ENCODE assay signal across 23 cellular contexts in genomic region chr6:80733645-80734044, GRCh38.
A peak's percentile ranks its signal among the peaks of the same experiment; 100 is the strongest.
DNase-seq lines count a peak whose midpoint lies in the region; ATAC-seq and FAIRE-seq lines count a peak whose summit lies in the region.
"Had no signal": no experiment of that assay in that cellular context is flagged by ENCODE, and none has a peak within 500 bp of the region (broad histone marks: within the 10 kb centered on the region; RNA-seq: fewer than 3 reads in every experiment).

No MANE protein-coding gene starts in this region.

- WGBS in small intestine, 3 donors, result 45 to 63% (median 57%) methylated on average over 2 of the region's 2 CpGs

- H3K27ac ChIP-seq in SJSA1 (peak overlapping the region; percentile 57), small intestine (ENCODE audit: low read depth in 1 of 2, low read length in 1 of 2) (no peak overlapping the region)
- H3K27ac ChIP-seq: BLaER1 had no signal

- H3K9me3 ChIP-seq in SJSA1 (replicated peaks) (no peaks in the 10 kb centered on the region), small intestine (ENCODE audit: control insufficient read depth, low read depth) (no peaks in the 10 kb centered on the region)
- H3K9me3 ChIP-seq: BLaER1 had no signal

- ATAC-seq in HG03565 (IDR thresholded peaks at IDR 0.05; ENCODE audit: unreplicated experiment), result no peak
- ATAC-seq: HCT116, PC-3 had no signal

- H3K36me3 ChIP-seq in SJSA1, result no peaks in the 10 kb centered on the region
- H3K36me3 ChIP-seq in small intestine (ENCODE audit: control insufficient read depth in 2 of 2, insufficient read depth in 2 of 2, low read length in 2 of 2), result no peaks in the 10 kb centered on the region
- H3K36me3 ChIP-seq: BLaER1 had no signal

- H3K4me1 ChIP-seq in SJSA1 (replicated peaks) (peaks cover 15% of the 10 kb centered on the region), small intestine (ENCODE audit: control insufficient read depth in 2 of 2, insufficient read depth in 1 of 2, low read depth in 1 of 2, low read length in 1 of 2) (no peaks in the 10 kb centered on the region)
- H3K4me1 ChIP-seq: BLaER1 had no signal

- FAIRE-seq in small intestine (lab: Jason Lieb, UNC) (no peak), RCC 7860 (lab: Jason Lieb, UNC) (no peak)
- FAIRE-seq: GM12891 had no signal

- H3K27me3 ChIP-seq in SJSA1 (replicated peaks), result no peaks in the 10 kb centered on the region
- no peaks in the 10 kb centered on the region for H3K27me3 ChIP-seq in small intestine (ENCODE audit: control insufficient read depth in 2 of 2, insufficient read depth in 2 of 2, low read length in 2 of 2)
- H3K27me3 ChIP-seq: BLaER1 had no signal

- H3K4me3 ChIP-seq in SJSA1, result no peak overlapping the region
- H3K4me3 ChIP-seq in small intestine (ENCODE audit: low read depth in 1 of 2, low read length in 2 of 2), result no peak overlapping the region
- H3K4me3 ChIP-seq: BLaER1 had no signal

- DNase-seq in EH (ENCODE audit: low read depth), result peak; percentile 32
- DNase-seq in SJSA1 (ENCODE audit: low read depth in 1 of 2, low spot score in 2 of 2), result peak in 1 of 2 experiments; percentile 63
- peak; percentile 41 for DNase-seq in astrocyte of the hippocampus (ENCODE audit: low read depth, low spot score)
- DNase-seq in small intestine, result no peak
- no peak for DNase-seq in NCI-H2171 (lab: John Stamatoyannopoulos, UW)
- DNase-seq in RCC 7860 (ENCODE audit: low spot score), result no peak
- DNase-seq: ACHN; CD4-positive, CD25-positive, alpha-beta regulatory T cell; DMS153; DND-41; NCI-H1048; NCI-H1417; NCI-H1694; NCI-H2081; NCI-H226; NCI-H510A; PC-3; Right ventricle myocardium superior; RPMI8226 had no signal

Comparison
In these comparisons a context has a peak if more than half of its experiments do, and no peak if none do; other contexts are left out.
1. DNase-seq: peak in EH (single experiment) and astrocyte of the hippocampus (single experiment); none in small intestine (single experiment), NCI-H2171 (single experiment) and RCC 7860 (single experiment).